In the genomic region with DNA sequence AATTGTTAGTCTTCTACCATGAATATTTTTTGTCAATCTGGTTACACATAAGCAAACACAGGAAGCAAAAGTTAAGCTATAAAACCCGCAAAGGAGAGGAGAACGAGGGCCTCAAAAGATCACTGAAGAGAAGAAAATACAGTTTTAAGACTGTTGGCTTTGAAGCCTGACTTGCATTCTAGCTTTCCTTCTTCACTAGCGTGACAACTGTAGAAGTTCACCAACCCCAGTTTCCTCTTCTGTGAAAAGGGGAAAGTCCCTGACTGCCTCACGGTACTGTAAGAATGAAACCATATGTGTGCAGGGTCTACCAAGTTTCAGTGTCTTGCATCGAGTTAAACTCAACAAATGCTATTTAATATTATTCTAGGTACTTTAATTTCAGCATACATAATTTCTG, we compare ENCODE assay signal across 8 cellular contexts. TPM values are rescaled to one million over a fixed set of nuclear protein-coding genes. Genes with fewer than 3 reads are reported as not detected.
DNase-seq lines count a peak whose midpoint lies in the region; ATAC-seq and FAIRE-seq lines count a peak whose summit lies in the region.

No MANE protein-coding gene starts in this region.

- no peaks in the 10 kb centered on the region for H3K27me3 Mint-ChIP-seq in activated CD4-positive, alpha-beta T cell treated with anti-CD3 and anti-CD28 coated beads for 36 hours

- H3K9me3 Mint-ChIP-seq in activated CD4-positive, alpha-beta T cell treated with anti-CD3 and anti-CD28 coated beads for 36 hours (ENCODE audit: low read depth) = peaks cover 3% of the 10 kb centered on the region

- peak; percentile 99 for ATAC-seq in HG03196 (IDR thresholded peaks at IDR 0.05; ENCODE audit: unreplicated experiment)
- ATAC-seq in activated CD4-positive, alpha-beta T cell treated with anti-CD3 and anti-CD28 coated beads for 36 hours = peak; percentile 84
- ATAC-seq in left cardiac atrium = no peak

- FAIRE-seq in frontal cortex (lab: Jason Lieb, UNC) = no peak

- peaks cover 78% of the 10 kb centered on the region for H3K4me1 Mint-ChIP-seq in activated CD4-positive, alpha-beta T cell treated with anti-CD3 and anti-CD28 coated beads for 36 hours

- peaks cover 8% of the 10 kb centered on the region for H3K36me3 Mint-ChIP-seq in activated CD4-positive, alpha-beta T cell treated with anti-CD3 and anti-CD28 coated beads for 36 hours (ENCODE audit: low read depth)

- DNase-seq in AG20443 (ENCODE audit: low spot score) (peak; percentile 44), GM19240 (ENCODE audit: insufficient read length, low spot score) (peak; percentile 23), glomerular visceral epithelial cell (ENCODE audit: extremely low spot score) (peak; percentile 65), HuH-7 (ENCODE audit: low spot score) (no peak), left cardiac atrium (no peak), frontal cortex (ENCODE audit: low spot score in 2 of 2) (no peak)
- peak; percentile 60 for DNase-seq in activated CD4-positive, alpha-beta T cell treated with anti-CD3 and anti-CD28 coated beads for 36 hours

- H3K4me3 Mint-ChIP-seq in activated CD4-positive, alpha-beta T cell treated with anti-CD3 and anti-CD28 coated beads for 36 hours = peak overlapping the region; percentile 49

- H3K27ac Mint-ChIP-seq in activated CD4-positive, alpha-beta T cell treated with anti-CD3 and anti-CD28 coated beads for 36 hours = peak overlapping the region; percentile 89

- POLR2A ChIA-PET in activated CD4-positive, alpha-beta T cell treated with anti-CD3 and anti-CD28 coated beads for 36 hours (lab: Charles Lee) = interaction anchor here (0.6 to 1.3 kb wide), 4 partner anchors 11 to 58 kb away, joined by 3 to 6 read pairs (median 4); no protein-coding TSS in a partner anchor

- intact Hi-C loops in activated CD4-positive, alpha-beta T cell treated with anti-CD3 and anti-CD28 coated beads for 36 hours (cut with DNase I, micrococcal nuclease) = loop anchor here (1.0 to 2.0 kb wide), 6 partner anchors 9 to 164 kb away; no protein-coding TSS in a partner anchor
- intact Hi-C loops in left cardiac atrium (cut with DNase I) = no loop called here

- CTCF ChIA-PET in activated CD4-positive, alpha-beta T cell treated with anti-CD3 and anti-CD28 coated beads for 36 hours (lab: Charles Lee) = interaction anchor here (1.0 to 4.9 kb wide), 6 partner anchors 9 to 57 kb away, joined by 4 to 20 read pairs (median 6); no protein-coding TSS in a partner anchor

RNA-seq across cellular contexts. Expression of a gene that starts 7.5 kb away (rescaled TPM):
- total RNA-seq in activated CD4-positive, alpha-beta T cell treated with anti-CD3 and anti-CD28 coated beads for 36 hours = 1 to 10 TPM; 6.7 to 8.0 TPM
- 10 to 100 TPM in 1 of 2 donors, 1 to 10 TPM in 1; 9.9 to 49.9 TPM for total RNA-seq in left cardiac atrium
- 153 TPM for total RNA-seq in frontal cortex

Comparison
In these comparisons a context has a peak if more than half of its experiments do, and no peak if none do; other contexts are left out.
1. DNase-seq: peak in AG20443 (single experiment), GM19240 (single experiment), activated CD4-positive, alpha-beta T cell treated with anti-CD3 and anti-CD28 coated beads for 36 hours (single experiment) and glomerular visceral epithelial cell (single experiment); none in HuH-7 (single experiment), left cardiac atrium (single experiment) and frontal cortex (0 of 2).
2. ATAC-seq: peak in HG03196 (single experiment) and activated CD4-positive, alpha-beta T cell treated with anti-CD3 and anti-CD28 coated beads for 36 hours (single experiment); none in left cardiac atrium (0 of 2).
3. intact Hi-C loops: an anchor here in activated CD4-positive, alpha-beta T cell treated with anti-CD3 and anti-CD28 coated beads for 36 hours (1.0 to 2.0 kb wide); none called in left cardiac atrium.